1 cellular context compared by ENCODE assay signal in the genomic region with DNA sequence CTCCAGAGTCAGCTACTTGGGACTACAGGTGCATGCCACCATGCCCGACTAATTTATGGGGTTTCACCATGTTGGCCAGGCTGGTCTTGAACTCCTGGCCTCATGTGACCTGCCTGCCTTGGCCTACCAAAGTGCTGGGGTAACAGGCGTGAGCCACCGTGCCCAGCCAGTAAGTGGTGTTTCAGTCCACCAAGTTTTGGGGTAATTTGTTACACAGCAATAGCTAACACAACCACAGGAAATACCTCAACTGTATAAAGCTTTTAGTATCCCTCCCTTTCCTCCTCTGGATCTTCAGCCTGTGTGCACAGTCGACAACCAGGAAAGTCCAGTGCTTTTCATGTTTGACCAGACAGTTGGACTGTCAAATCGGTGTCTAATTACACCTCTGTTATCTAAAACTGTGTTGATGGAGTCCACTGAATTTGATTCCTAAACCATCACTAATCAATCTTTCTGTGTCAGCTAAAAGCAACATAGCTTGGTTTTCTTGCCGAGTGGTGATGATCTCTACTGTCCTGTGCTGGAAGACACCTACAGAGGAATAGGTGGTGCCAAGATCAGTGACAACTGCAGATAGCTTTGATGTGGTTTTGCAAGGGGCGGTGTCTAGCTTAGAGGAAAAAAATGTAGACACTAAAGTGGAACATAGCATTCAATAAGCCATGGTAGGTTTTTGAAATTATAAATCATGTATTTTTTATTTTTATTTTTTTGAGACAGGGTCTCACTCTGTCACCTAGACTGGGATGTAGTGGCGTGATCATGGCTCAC.
TF ChIP-seq lines count a peak whose summit lies in the region.

No MANE protein-coding gene starts in this region.

TF ChIP-seq in GM23338, 12 proteins besides CTCF, POLR2A, EP300 and RAD21 (continued from another document):
- TF ChIP-seq ZNF462 (CRISPR knock-in tag; IDR thresholded peaks at IDR 0.05) (no peak), ZNF114 (CRISPR knock-in tag; IDR thresholded peaks at IDR 0.05) (no peak), ZNF331 (CRISPR knock-in tag; IDR thresholded peaks at IDR 0.05; ENCODE audit: low read depth) (no peak), NANOG (IDR thresholded peaks at IDR 0.05; ENCODE audit: borderline replicate concordance) (no peak), POLR2AphosphoS5 (IDR thresholded peaks at IDR 0.05; ENCODE audit: low read depth) (no peak), STAT1 (IDR thresholded peaks at IDR 0.05; ENCODE audit: unreplicated experiment) (no peak), EZH2phosphoT487 (IDR thresholded peaks at IDR 0.05; ENCODE audit: unreplicated experiment) (no peak)
